ENCODE assay signal across 26 cellular contexts in genomic region chr17:47400333-47400732, GRCh38.
"Had no signal": no experiment of that assay in that cellular context is flagged by ENCODE, and none has a peak within 500 bp of the region (broad histone marks: within the 10 kb centered on the region; RNA-seq: fewer than 3 reads in every experiment).

No MANE protein-coding gene starts in this region.

- H3K27me3 ChIP-seq: dorsolateral prefrontal cortex, gastrocnemius medialis, left lung, neural progenitor cell, right lobe of liver, tibial nerve, upper lobe of left lung, uterus had no signal

- H3K4me1 ChIP-seq: gastrocnemius medialis, left lung, neural progenitor cell, parathyroid adenoma, right lobe of liver, tibial nerve, upper lobe of left lung, uterus had no signal

- H3K79me2 ChIP-seq: parathyroid adenoma had no signal

- ATAC-seq: esophagus mucosa; gastrocnemius medialis; left lung; naive thymus-derived CD4-positive, alpha-beta T cell; stimulated activated effector memory CD8-positive, alpha-beta T cell treated with anti-CD3 and anti-CD28 coated beads, Interleukin-12 subunit alpha, Interleukin-12 subunit beta, amount 100 ng/mL, for 72 hours; stimulated activated naive CD8-positive, alpha-beta T cell treated with anti-CD3 and anti-CD28 coated beads, Interleukin-15, Interleukin-2, amounts not matched to agents 100 U/mL and 50 U/mL, for 24 hours had no signal

- H3K4me2 ChIP-seq: neural progenitor cell had no signal

- H3K27ac ChIP-seq: dorsolateral prefrontal cortex, epithelial cell of prostate, gastrocnemius medialis, left lung, neural progenitor cell, parathyroid adenoma, right lobe of liver, thoracic aorta, tibial nerve, upper lobe of left lung, uterus had no signal

- H2AFZ ChIP-seq: neural progenitor cell, parathyroid adenoma had no signal

- H3K9ac ChIP-seq: neural progenitor cell, parathyroid adenoma had no signal

- H3K36me3 ChIP-seq: gastrocnemius medialis, left lung, neural progenitor cell, right lobe of liver, thoracic aorta, upper lobe of left lung, uterus had no signal

- H3K4me3 ChIP-seq: dorsolateral prefrontal cortex, gastrocnemius medialis, left lung, mucosa of descending colon, neural progenitor cell, right lobe of liver, thoracic aorta, tibial nerve, upper lobe of left lung, uterus had no signal

- FAIRE-seq: colon, small intestine had no signal

- DNase-seq: dorsolateral prefrontal cortex; effector CD4-positive, alpha-beta T cell; foreskin fibroblast; gastrocnemius medialis; head of caudate nucleus; kidney; left lung; mesenchymal stem cell; mucosa of descending colon; naive thymus-derived CD4-positive, alpha-beta T cell; right lobe of liver; small intestine; stimulated activated CD4-positive, alpha-beta T cell treated with anti-CD3 and anti-CD28 coated beads, Interleukin-12 subunit alpha, Interleukin-12 subunit beta, amount 100 ng/mL, for 4 hours; stimulated activated CD4-positive, alpha-beta T cell treated with anti-CD3 and anti-CD28 coated beads, Interleukin-1b, Interleukin-23, amount 100 ng/mL, for 48 hours; stimulated activated CD4-positive, alpha-beta T cell treated with anti-CD3 and anti-CD28 coated beads, Interleukin-4, amount 100 ng/mL, for 1 hour; stimulated activated naive CD8-positive, alpha-beta T cell treated with anti-CD3 and anti-CD28 coated beads, Interleukin-15, Interleukin-2, amounts not matched to agents 100 U/mL and 50 U/mL, for 24 hours; upper lobe of left lung; uterus had no signal

- H3K9me3 ChIP-seq: gastrocnemius medialis, left lung, mucosa of descending colon, right lobe of liver, thoracic aorta, tibial nerve, upper lobe of left lung, uterus had no signal
